Comparison of ENCODE assay signal across 20 cellular contexts in the genomic region with DNA sequence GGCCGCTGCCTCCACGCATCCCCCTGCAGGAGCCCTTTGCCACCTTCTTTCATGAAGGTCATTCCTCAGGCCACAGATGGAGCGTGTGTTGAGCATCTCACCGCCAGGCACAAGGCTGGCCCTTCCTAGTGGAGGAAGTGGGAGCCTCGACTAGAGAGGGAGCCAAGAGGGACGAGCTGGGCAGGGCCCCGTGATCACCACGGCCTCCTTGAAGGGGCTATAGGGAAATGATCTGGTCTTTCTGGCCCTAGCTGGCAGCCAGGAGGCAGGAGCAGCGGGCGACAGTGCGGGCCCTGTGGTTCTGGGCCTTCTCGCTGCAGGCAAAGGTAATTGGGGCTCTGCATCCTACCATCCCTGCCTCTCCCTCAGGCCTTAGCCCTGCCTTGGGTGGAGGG.
"Had no signal": no experiment of that assay in that cellular context is flagged by ENCODE, and none has a peak within 500 bp of the region (broad histone marks: within the 10 kb centered on the region; RNA-seq: fewer than 3 reads in every experiment).

No MANE protein-coding gene starts in this region.

- DNase-seq: activated CD8-positive, alpha-beta memory T cell treated with anti-CD3 and anti-CD28 coated beads, Interleukin-2, amount 10 ng/mL, durations not matched to agents 7 days and 5 days; activated T-cell treated with anti-CD3 and anti-CD28 coated beads, Interleukin-2, amount 50 U/mL, for 1 hour; effector CD8-positive, alpha-beta T cell; esophagus squamous epithelium; heart right ventricle; kidney glomerular epithelial cell; left ventricle myocardium inferior; nephron progenitor cell; occipital lobe; retina; stimulated activated CD4-positive, alpha-beta T cell treated with anti-CD3 and anti-CD28 coated beads, Interleukin-12 subunit alpha, Interleukin-12 subunit beta, amount 100 ng/mL, for 4 hours; stimulated activated CD4-positive, alpha-beta T cell treated with anti-CD3 and anti-CD28 coated beads, Interleukin-1b, Interleukin-23, amount 100 ng/mL, for 48 hours; stimulated activated CD8-positive, alpha-beta memory T cell treated with anti-CD3 and anti-CD28 coated beads, Interleukin-4, amount 100 ng/mL, for 48 hours; stimulated activated naive CD4-positive, alpha-beta T cell treated with Interleukin-2 at 50 U/mL for 16 hours; T-helper 1 cell; T1000; thyroid gland had no signal

- H3K27ac Mint-ChIP-seq: activated CD8-positive, alpha-beta memory T cell treated with anti-CD3 and anti-CD28 coated beads, Interleukin-2, amount 10 ng/mL, durations not matched to agents 7 days and 5 days; activated naive CD4-positive, alpha-beta T cell treated with anti-CD3 and anti-CD28 coated beads, Interleukin-2, amount 10 ng/mL, durations not matched to agents 7 days and 5 days; activated T-helper 2 cell treated with anti-CD3 and anti-CD28 coated beads, Interferon-gamma antibody, Interleukin-2, Interleukin-4, amounts not matched to agents 10 μg/mL and 5 μg/mL and 100 μg/mL, durations not matched to agents 14 hours and 24 hours and 36 hours; dendritic cell treated with granulocyte-macrophage colony-stimulating factor and Interleukin-4, amounts not matched to agents 40 ng/mL and 50 ng/mL, for 4 days; nephron progenitor cell had no signal

- ATAC-seq: activated CD8-positive, alpha-beta memory T cell treated with anti-CD3 and anti-CD28 coated beads, Interleukin-2, amount 10 ng/mL, durations not matched to agents 7 days and 5 days; heart right ventricle had no signal

- H3K9me3 Mint-ChIP-seq: activated naive CD4-positive, alpha-beta T cell treated with anti-CD3 and anti-CD28 coated beads, Interleukin-2, amount 10 ng/mL, durations not matched to agents 7 days and 5 days; activated T-helper 2 cell treated with anti-CD3 and anti-CD28 coated beads, Interferon-gamma antibody, Interleukin-2, Interleukin-4, amounts not matched to agents 10 μg/mL and 5 μg/mL and 100 μg/mL, durations not matched to agents 14 hours and 24 hours and 36 hours; dendritic cell treated with granulocyte-macrophage colony-stimulating factor and Interleukin-4, amounts not matched to agents 40 ng/mL and 50 ng/mL, for 4 days; nephron progenitor cell had no signal

- H3K4me3 Mint-ChIP-seq: activated CD8-positive, alpha-beta memory T cell treated with anti-CD3 and anti-CD28 coated beads, Interleukin-2, amount 10 ng/mL, durations not matched to agents 7 days and 5 days; activated naive CD4-positive, alpha-beta T cell treated with anti-CD3 and anti-CD28 coated beads, Interleukin-2, amount 10 ng/mL, durations not matched to agents 7 days and 5 days; dendritic cell treated with granulocyte-macrophage colony-stimulating factor and Interleukin-4, amounts not matched to agents 40 ng/mL and 50 ng/mL, for 4 days; nephron progenitor cell had no signal

- H3K27me3 Mint-ChIP-seq: activated CD8-positive, alpha-beta memory T cell treated with anti-CD3 and anti-CD28 coated beads, Interleukin-2, amount 10 ng/mL, durations not matched to agents 7 days and 5 days; dendritic cell treated with granulocyte-macrophage colony-stimulating factor and Interleukin-4, amounts not matched to agents 40 ng/mL and 50 ng/mL, for 4 days had no signal
